Comparison of ENCODE assay signal across 16 cellular contexts in genomic region chr16:583470-583814, GRCh38. TPM values are rescaled to one million over a fixed set of nuclear protein-coding genes. Genes with fewer than 3 reads are reported as not detected.
DNase-seq lines count a peak whose midpoint lies in the region; ATAC-seq, FAIRE-seq and TF ChIP-seq lines count a peak whose summit lies in the region.
"Had no signal": no experiment of that assay in that cellular context is flagged by ENCODE, and none has a peak within 500 bp of the region (broad histone marks: within the 10 kb centered on the region; RNA-seq: fewer than 3 reads in every experiment).

No MANE protein-coding gene starts in this region.

- H2AK9ac ChIP-seq in IMR-90 (replicated peaks; ENCODE audit: low read depth, low read length, poor library complexity) = no peak overlapping the region

- no peak overlapping the region for H2BK20ac ChIP-seq in IMR-90 (ENCODE audit: low read depth, low read length)

- no peak overlapping the region for H3K4me3 Mint-ChIP-seq in MCF 10A (ENCODE audit: unreplicated experiment)
- H3K4me3 Mint-ChIP-seq in stimulated activated naive B cell treated with anti-CD40 and anti-IgM and Interleukin-4, amounts not matched to agents 10 μg/mL and 1 μg/mL and 100 μg/mL, for 72 hours = no peak overlapping the region
- H3K4me3 Mint-ChIP-seq: CD8-positive, alpha-beta memory T cell had no signal

- peaks cover 16% of the 10 kb centered on the region for H3K79me2 ChIP-seq in K562 (ENCODE audit: control insufficient read depth, insufficient read depth, low read length)

- 76% methylated on average over 14 of the region's 16 CpGs; no CpG with 5 or more reads in 1 of the 2 experiments for WGBS in IMR-90 (ENCODE audit: extremely low coverage in 2 of 2, insufficient read length in 1 of 2), 2 experiments
- WGBS in K562 (ENCODE audit: insufficient coverage, low coverage, missing lambda C conversion rate) = 64% methylated on average over 12 of the region's 16 CpGs
- WGBS in esophagus squamous epithelium, 2 donors = 80 to 86% methylated on average over 1 to 5 of the region's 16 CpGs

- no peak overlapping the region for H2BK5ac ChIP-seq in IMR-90 (ENCODE audit: low read depth, low read length, poor library complexity, severe bottlenecking)

- no peaks in the 10 kb centered on the region for H3K4me1 Mint-ChIP-seq in MCF 10A (ENCODE audit: insufficient read depth, unreplicated experiment)
- H3K4me1 Mint-ChIP-seq in stimulated activated naive B cell treated with anti-CD40 and anti-IgM and Interleukin-4, amounts not matched to agents 10 μg/mL and 1 μg/mL and 100 μg/mL, for 72 hours = peaks cover 12 to 23% of the 10 kb centered on the region in 2 donors

- no peak overlapping the region for H3K18ac ChIP-seq in IMR-90 (ENCODE audit: low read depth, low read length)

- no peak for DNase-seq in MCF 10A (ENCODE audit: unreplicated experiment)
- DNase-seq in breast epithelium (ENCODE audit: low spot score in 2 of 2) = no peak
- DNase-seq in IMR-90 = no peak
- DNase-seq in K562 (ENCODE audit: extremely low read depth in 1 of 4, low spot score in 3 of 4) = peak in 1 of 4 experiments; percentile 37
- no peak for DNase-seq in stimulated activated naive B cell treated with anti-CD40 and anti-IgM and Interleukin-4, amounts not matched to agents 10 μg/mL and 1 μg/mL and 100 μg/mL, for 72 hours
- DNase-seq in esophagus squamous epithelium (lab: John Stamatoyannopoulos, UW) = no peak
- no peak for DNase-seq in NCI-H2107 (lab: John Stamatoyannopoulos, UW)
- DNase-seq: activated CD4-positive, alpha-beta T cell treated with anti-CD3 and anti-CD28 coated beads for 4 hours; CD8-positive, alpha-beta memory T cell; left ventricle myocardium inferior; Peyer's patch; stimulated activated naive CD4-positive, alpha-beta T cell; trophoblast cell had no signal

- H4K20me1 ChIP-seq in IMR-90 (ENCODE audit: insufficient read depth, low read length) = peaks cover 3% of the 10 kb centered on the region; the same call in 1 of the 2 replicates
- H4K20me1 ChIP-seq in K562 (replicated peaks; ENCODE audit: control insufficient read depth, insufficient read depth, low read length) = peaks cover 10% of the 10 kb centered on the region; the same call in 1 of the 2 replicates

- no peak overlapping the region for H2AK5ac ChIP-seq in IMR-90 (ENCODE audit: low read depth, low read length)

- no peak for FAIRE-seq in K562 (lab: Jason Lieb, UNC)

- no peak for TF ChIP-seq POLR2A in breast epithelium (IDR thresholded peaks at IDR 0.05)
- no peak for TF ChIP-seq POLR2A in IMR-90 (IDR thresholded peaks at IDR 0.05; ENCODE audit: low read depth, low read length)
- no peak for TF ChIP-seq POLR2A in K562 (conservative IDR thresholded peaks at IDR 0.05)
- TF ChIP-seq POLR2A in esophagus squamous epithelium (IDR thresholded peaks at IDR 0.05) = no peak

- TF ChIP-seq CTCF in MCF 10A (IDR thresholded peaks at IDR 0.05; ENCODE audit: unreplicated experiment) (no peak), breast epithelium (IDR thresholded peaks at IDR 0.05) (no peak), IMR-90 (conservative IDR thresholded peaks at IDR 0.05; ENCODE audit: low read depth, low read length) (no peak), K562 (IDR thresholded peaks at IDR 0.05 in 2 of 3, conservative IDR thresholded peaks at IDR 0.05 in 1 of 3; ENCODE audit: insufficient read depth in 2 of 3, low read depth in 1 of 3, low read length in 3 of 3) (no peak), esophagus squamous epithelium (IDR thresholded peaks at IDR 0.05) (no peak)

- in situ Hi-C loops in IMR-90 (cut with MboI; ENCODE audit: low sequenced_read_pairs) (no loop called here), K562 (cut with MboI) (no loop called here)

- no peak overlapping the region for H4K5ac ChIP-seq in IMR-90 (ENCODE audit: low read depth, low read length)

- no peak for TF ChIP-seq RAD21 in IMR-90 (IDR thresholded peaks at IDR 0.05; ENCODE audit: low read length)
- no peak for TF ChIP-seq RAD21 in K562 (CRISPR knock-in tag; conservative IDR thresholded peaks at IDR 0.05 in 1 of 2, IDR thresholded peaks at IDR 0.05 in 1 of 2)

- dilution Hi-C loops in IMR-90 (cut with HindIII; ENCODE audit: low sequenced_read_pairs, unreplicated experiment) = no loop called here

- no peak overlapping the region for H3K27ac ChIP-seq in breast epithelium
- H3K27ac ChIP-seq in IMR-90 (ENCODE audit: insufficient read depth, low read length) = no peak overlapping the region
- H3K27ac ChIP-seq in K562 (ENCODE audit: extremely low read depth, low read depth, low read length) = no peak overlapping the region
- H3K27ac ChIP-seq in temporal lobe (ENCODE audit: low read depth, low read length) = peak overlapping the region; percentile 20
- no peak overlapping the region for H3K27ac ChIP-seq in esophagus squamous epithelium
- H3K27ac ChIP-seq: cardiac muscle cell, left ventricle myocardium inferior, Peyer's patch, right atrium auricular region had no signal

- no peak overlapping the region for H3K4ac ChIP-seq in IMR-90 (ENCODE audit: low read depth, low read length)

- H3K14ac ChIP-seq in IMR-90 (replicated peaks; ENCODE audit: low read depth, low read length) = no peak overlapping the region

- H3K9me3 ChIP-seq in breast epithelium (no peaks in the 10 kb centered on the region), IMR-90 (ENCODE audit: control insufficient read depth, insufficient read depth, low read length) (no peaks in the 10 kb centered on the region), K562 (replicated peaks; ENCODE audit: control insufficient read depth, insufficient read depth, low read depth, low read length) (no peaks in the 10 kb centered on the region), esophagus squamous epithelium (no peaks in the 10 kb centered on the region)
- H3K9me3 ChIP-seq: left ventricle myocardium inferior, Peyer's patch, right atrium auricular region had no signal

- no peak overlapping the region for H3K9ac ChIP-seq in IMR-90 (ENCODE audit: low read depth, low read length)
- H3K9ac ChIP-seq in K562 (ENCODE audit: insufficient read depth in 1 of 2, low read depth in 2 of 2, low read length in 2 of 2) = 0 out of 4 replicates have a peak overlapping the region, but pooled peaks of 1 of the 2 experiments have one; percentile 36

- no peak overlapping the region for H4K91ac ChIP-seq in IMR-90 (ENCODE audit: insufficient read depth, low read depth, low read length)

- no peaks in the 10 kb centered on the region for H3K27me3 ChIP-seq in breast epithelium
- H3K27me3 ChIP-seq in IMR-90 (ENCODE audit: control insufficient read depth, insufficient read depth, low read length) = no peaks in the 10 kb centered on the region
- no peaks in the 10 kb centered on the region for H3K27me3 ChIP-seq in K562 (ENCODE audit: control insufficient read depth in 2 of 2, insufficient read depth in 2 of 2, low read length in 2 of 2)
- peaks cover 0 to 6% (median 0%) of the 10 kb centered on the region in 4 donors for H3K27me3 ChIP-seq in esophagus squamous epithelium
- H3K27me3 ChIP-seq: cardiac muscle cell, Peyer's patch, right atrium auricular region had no signal

- peaks cover 20% of the 10 kb centered on the region for H3K36me3 Mint-ChIP-seq in MCF 10A (ENCODE audit: insufficient read depth, unreplicated experiment)
- peaks cover 4 to 9% of the 10 kb centered on the region in 2 donors for H3K36me3 Mint-ChIP-seq in stimulated activated naive B cell treated with anti-CD40 and anti-IgM and Interleukin-4, amounts not matched to agents 10 μg/mL and 1 μg/mL and 100 μg/mL, for 72 hours
- H3K36me3 Mint-ChIP-seq: CD8-positive, alpha-beta memory T cell had no signal

- H3K36me3 ChIP-seq in breast epithelium (no peaks in the 10 kb centered on the region), IMR-90 (ENCODE audit: control insufficient read depth, insufficient read depth, low read length) (peaks cover 7% of the 10 kb centered on the region; the same call in 1 of the 2 replicates), K562 (ENCODE audit: control insufficient read depth, insufficient read depth, low read length) (peaks cover 7% of the 10 kb centered on the region; the same call in 1 of the 3 replicates), esophagus squamous epithelium (peaks cover 0 to 9% (median 0%) of the 10 kb centered on the region in 3 donors)
- H3K36me3 ChIP-seq: cardiac muscle cell, left ventricle myocardium inferior, Peyer's patch, right atrium auricular region had no signal

- ATAC-seq in IMR-90 (ENCODE audit: low read depth) (no peak), K562 (no peak)
- ATAC-seq in stimulated activated naive B cell treated with anti-CD40 and anti-IgM and Interleukin-4, amounts not matched to agents 10 μg/mL and 1 μg/mL and 100 μg/mL, for 72 hours (replicated peaks) = no peak

- no peak overlapping the region for H2BK15ac ChIP-seq in IMR-90 (ENCODE audit: low read depth, low read length)

- no peak overlapping the region for H3K4me3 ChIP-seq in breast epithelium
- H3K4me3 ChIP-seq in IMR-90 (ENCODE audit: insufficient read depth, low read depth, low read length) = no peak overlapping the region
- no peak overlapping the region for H3K4me3 ChIP-seq in K562
- H3K4me3 ChIP-seq in esophagus squamous epithelium = no peak overlapping the region
- H3K4me3 ChIP-seq: cardiac muscle cell, left ventricle myocardium inferior, Peyer's patch, right atrium auricular region had no signal

- H2AFZ ChIP-seq in IMR-90 (replicated peaks; ENCODE audit: low read length, poor library complexity) = peak overlapping the region; percentile 43
- H2AFZ ChIP-seq in K562 (ENCODE audit: low read depth, low read length) = no peak overlapping the region

- H3K9me1 ChIP-seq in IMR-90 (ENCODE audit: insufficient read depth, low read length) = peaks cover 9% of the 10 kb centered on the region; the same call in 1 of the 2 replicates
- peaks cover 5% of the 10 kb centered on the region for H3K9me1 ChIP-seq in K562 (ENCODE audit: control insufficient read depth, insufficient read depth, low read length)

- CTCF ChIA-PET in MCF 10A (lab: Yijun Ruan, JAX) (no interaction called here), IMR-90 (lab: Yijun Ruan, JAX) (no interaction called here), K562 (lab: Yijun Ruan, JAX; ENCODE audit: low intra/inter-chr PET ratio) (no interaction called here)

- POLR2A ChIA-PET in MCF 10A (lab: Yijun Ruan, JAX) = no interaction called here
- POLR2A ChIA-PET in IMR-90 (lab: Charles Lee; ENCODE audit: unreplicated experiment) = no interaction called here
- POLR2A ChIA-PET in K562 (lab: Yijun Ruan, JAX) = interaction anchor here (0.6 kb wide), 2 partner anchors 66 to 362 kb away, joined by 4 read pairs; no protein-coding TSS in a partner anchor

- no peak overlapping the region for H3K4me2 ChIP-seq in IMR-90 (ENCODE audit: low read depth, low read length)
- no peak overlapping the region for H3K4me2 ChIP-seq in K562 (ENCODE audit: insufficient read depth, low read length)

- BruUV-seq in MCF 10A (replicated peaks; lab: Mats Ljungman, UMichigan) (TSS peak; percentile 29), IMR-90 (replicated peaks; lab: Mats Ljungman, UMichigan) (no TSS peak), K562 (replicated peaks; lab: Mats Ljungman, UMichigan) (no TSS peak)

- H3K79me1 ChIP-seq in IMR-90 (ENCODE audit: low read depth in 1 of 2, low read length in 2 of 2) = peaks cover 6 to 23% of the 10 kb centered on the region in 2 experiments; a peak in 3 of 4 replicates

- H4K8ac ChIP-seq in IMR-90 (ENCODE audit: low read depth in 2 of 2, low read length in 2 of 2) = no peak overlapping the region

- H3K27ac Mint-ChIP-seq in MCF 10A (ENCODE audit: low read depth, unreplicated experiment) = no peak overlapping the region
- H3K27ac Mint-ChIP-seq in stimulated activated naive B cell treated with anti-CD40 and anti-IgM and Interleukin-4, amounts not matched to agents 10 μg/mL and 1 μg/mL and 100 μg/mL, for 72 hours = no peak overlapping the region
- H3K27ac Mint-ChIP-seq: CD8-positive, alpha-beta memory T cell had no signal

- H3K4me1 ChIP-seq in breast epithelium (peaks cover 2 to 13% of the 10 kb centered on the region in 2 donors), IMR-90 (ENCODE audit: control insufficient read depth, insufficient read depth, low read length) (peaks cover 11% of the 10 kb centered on the region), K562 (replicated peaks in 1 of 2; ENCODE audit: control insufficient read depth in 2 of 2, insufficient read depth in 2 of 2, low read length in 2 of 2) (peaks cover 9 to 83% of the 10 kb centered on the region in 2 experiments), esophagus squamous epithelium (peaks cover 21 to 52% (median 21%) of the 10 kb centered on the region in 3 donors)

- no peaks in the 10 kb centered on the region for H3K9me3 Mint-ChIP-seq in MCF 10A (ENCODE audit: unreplicated experiment)
- no peaks in the 10 kb centered on the region for H3K9me3 Mint-ChIP-seq in stimulated activated naive B cell treated with anti-CD40 and anti-IgM and Interleukin-4, amounts not matched to agents 10 μg/mL and 1 μg/mL and 100 μg/mL, for 72 hours
- H3K9me3 Mint-ChIP-seq: CD8-positive, alpha-beta memory T cell had no signal

- intact Hi-C loops in MCF 10A (cut with micrococcal nuclease) = no loop called here
- intact Hi-C loops in breast epithelium (cut with DNase I; ENCODE audit: low total_unique reads) = no loop called here
- intact Hi-C loops in IMR-90 (cut with micrococcal nuclease) = no loop called here
- intact Hi-C loops in K562 (cut with micrococcal nuclease) = no loop called here
- intact Hi-C loops in esophagus squamous epithelium (cut with DNase I) = loop anchor here (10.0 kb wide), 1 partner anchor 81 kb away; the partner anchor contains the start of gene RHOT2

- no peaks in the 10 kb centered on the region for H3K27me3 Mint-ChIP-seq in MCF 10A (ENCODE audit: insufficient read depth, unreplicated experiment)
- H3K27me3 Mint-ChIP-seq in stimulated activated naive B cell treated with anti-CD40 and anti-IgM and Interleukin-4, amounts not matched to agents 10 μg/mL and 1 μg/mL and 100 μg/mL, for 72 hours = peaks cover 4 to 7% of the 10 kb centered on the region in 2 donors

- H2BK120ac ChIP-seq in IMR-90 (ENCODE audit: low read depth, low read length) = no peak overlapping the region

- no peak for TF ChIP-seq EP300 in K562 (IDR thresholded peaks at IDR 0.05; ENCODE audit: low read length)

- no peak overlapping the region for H3K56ac ChIP-seq in IMR-90 (ENCODE audit: extremely low read depth, insufficient read depth, low read length)

- H3K23ac ChIP-seq in IMR-90 (ENCODE audit: low read depth, low read length) = no peak overlapping the region

RNA-seq across cellular contexts. Expression of gene RAB40C, which starts 6.4 kb away (rescaled TPM):
- total RNA-seq in MCF 10A (2022) (17.1 and 17.7 TPM in 2 replicates), breast epithelium (10 to 100 TPM; 17.6 to 29.1 (median 20.6) TPM), IMR-90 (2012; rRNA removed) (6.8 and 6.9 TPM in 2 replicates), K562 (2014; rRNA removed) (22.3 and 26.0 TPM in 2 replicates), K562 (2014; rRNA removed; fragmentation: Illumina TruSeq; extraction: Trizol) (1.9 and 2.5 TPM in 2 replicates), K562 (2015; rRNA removed; fragmentation: Illumina TruSeq; extraction: Trizol) (10.1 and 11.4 TPM in 2 replicates), K562 (2021) (23.4 and 25.3 TPM in 2 replicates), temporal lobe (20.9 TPM), esophagus squamous epithelium (10 to 100 TPM; 14.2 to 31.4 (median 20.3) TPM)
- polyA plus RNA-seq in IMR-90 (2012; rRNA removed) (13.7 and 15.3 TPM in 2 replicates), K562 (2011; rRNA removed) (8.7 and 10.9 TPM in 2 replicates), K562 (2014; fragmentation: Illumina TruSeq; extraction: Trizol) (5.6 and 13.3 TPM in 2 replicates), K562 (2014; fragmentation: Nextera tagmentation; extraction: Ambion mirVana) (under 1 TPM; 0.17 to 0.50 TPM), K562 (2014; rRNA removed) (20.9 and 22.3 TPM in 2 replicates)
- polyA plus RNA-seq in IMR-90 (2012; cell fraction: cytosol; rRNA removed) = 11.0 and 21.8 TPM in 2 replicates
- 26.4 and 67.6 TPM in 2 replicates for polyA plus RNA-seq in IMR-90 (2012; cell fraction: nucleus; rRNA removed; ENCODE audit: low replicate concordance)
- total RNA-seq in K562 (2011; cell fraction: chromatin; rRNA removed; ENCODE audit: low replicate concordance) = 10.6 and 36.6 TPM in 2 replicates
- 24.2 and 24.8 TPM in 2 replicates for total RNA-seq in K562 (2011; cell fraction: nucleolus; rRNA removed)
- total RNA-seq in K562 (2011; cell fraction: nucleoplasm; rRNA removed) = 15.5 and 15.6 TPM in 2 replicates
- polyA plus RNA-seq in K562 (2011; cell fraction: cytosol; rRNA removed) = 15.6 and 35.2 TPM in 2 replicates
- 22.1 and 35.1 TPM in 2 replicates for polyA plus RNA-seq in K562 (2011; cell fraction: nucleus; rRNA removed)
- polyA plus RNA-seq in K562 (2012) = 15.7 and 28.1 TPM in 2 replicates
- polyA minus RNA-seq in K562 (2011; rRNA and poly(A)+ RNA removed) = 2.9 and 5.0 TPM in 2 replicates
- 10.3 and 15.5 TPM in 2 replicates for polyA minus RNA-seq in K562 (2011; cell fraction: cytosol; rRNA and poly(A)+ RNA removed)
- 4.8 and 5.1 TPM in 2 replicates for polyA minus RNA-seq in K562 (2011; cell fraction: nucleus; rRNA and poly(A)+ RNA removed)

RNA-seq across cellular contexts. Expression of gene PIGQ, which starts 13.7 kb away (rescaled TPM):
- total RNA-seq in MCF 10A (2022) (45.6 and 47.4 TPM in 2 replicates), breast epithelium (10 to 100 TPM; 22.2 to 36.1 (median 31.9) TPM), IMR-90 (2012; rRNA removed) (5.9 and 7.2 TPM in 2 replicates), K562 (2014; rRNA removed) (30.7 and 36.1 TPM in 2 replicates), K562 (2014; rRNA removed; fragmentation: Illumina TruSeq; extraction: Trizol) (2.3 and 3.4 TPM in 2 replicates), K562 (2015; rRNA removed; fragmentation: Illumina TruSeq; extraction: Trizol) (14.1 and 14.3 TPM in 2 replicates), K562 (2021) (43.7 and 49.6 TPM in 2 replicates), temporal lobe (22.1 TPM), esophagus squamous epithelium (10 to 100 TPM; 15.9 to 24.0 (median 20.4) TPM)
- polyA plus RNA-seq in IMR-90 (2012; rRNA removed) (36.8 and 40.5 TPM in 2 replicates), K562 (2011; rRNA removed) (11.2 and 19.4 TPM in 2 replicates), K562 (2014; fragmentation: Illumina TruSeq; extraction: Trizol) (11.7 and 21.9 TPM in 2 replicates), K562 (2014; fragmentation: Nextera tagmentation; extraction: Ambion mirVana) (1 to 10 TPM in 1 of 2 experiments, under 1 TPM in 1; 0.20 to 2.5 TPM), K562 (2014; rRNA removed) (42.1 and 42.3 TPM in 2 replicates)
- polyA plus RNA-seq in IMR-90 (2012; cell fraction: cytosol; rRNA removed) = 16.5 and 38.0 TPM in 2 replicates
- 111 and 325 TPM in 2 replicates for polyA plus RNA-seq in IMR-90 (2012; cell fraction: nucleus; rRNA removed; ENCODE audit: low replicate concordance)
- 51.8 and 208 TPM in 2 replicates for total RNA-seq in K562 (2011; cell fraction: chromatin; rRNA removed; ENCODE audit: low replicate concordance)
- 193 and 220 TPM in 2 replicates for total RNA-seq in K562 (2011; cell fraction: nucleolus; rRNA removed)
- 84.0 and 92.9 TPM in 2 replicates for total RNA-seq in K562 (2011; cell fraction: nucleoplasm; rRNA removed)
- polyA plus RNA-seq in K562 (2011; cell fraction: cytosol; rRNA removed) = 15.7 and 51.3 TPM in 2 replicates
- 84.7 and 175 TPM in 2 replicates for polyA plus RNA-seq in K562 (2011; cell fraction: nucleus; rRNA removed)
- polyA plus RNA-seq in K562 (2012) = 22.2 and 33.3 TPM in 2 replicates
- 9.6 and 17.9 TPM in 2 replicates for polyA minus RNA-seq in K562 (2011; rRNA and poly(A)+ RNA removed)
- polyA minus RNA-seq in K562 (2011; cell fraction: cytosol; rRNA and poly(A)+ RNA removed) = 11.2 and 15.5 TPM in 2 replicates
- 33.2 and 44.4 TPM in 2 replicates for polyA minus RNA-seq in K562 (2011; cell fraction: nucleus; rRNA and poly(A)+ RNA removed)

RNA-seq across cellular contexts. Expression of gene NHLRC4, which starts 16.6 kb away (rescaled TPM):
- total RNA-seq in MCF 10A (2022) = not detected in 2 replicates
- 1 to 10 TPM in 1 of 3 donors, under 1 TPM in 2; 0.32 to 1.9 (median 0.66) TPM for total RNA-seq in breast epithelium
- 0.56 and 0.72 TPM in 2 replicates for total RNA-seq in IMR-90 (2012; rRNA removed)
- polyA plus RNA-seq in IMR-90 (2012; rRNA removed) = 0.65 and 0.84 TPM in 2 replicates
- polyA plus RNA-seq in IMR-90 (2012; cell fraction: cytosol; rRNA removed) = 0.76 and 1.4 TPM in 2 replicates
- polyA plus RNA-seq in IMR-90 (2012; cell fraction: nucleus; rRNA removed; ENCODE audit: low replicate concordance) = 1.3 and 2.4 TPM in 2 replicates
- 3.1 and 8.5 TPM in 2 replicates for total RNA-seq in K562 (2011; cell fraction: chromatin; rRNA removed; ENCODE audit: low replicate concordance)
- 8.4 and 8.8 TPM in 2 replicates for total RNA-seq in K562 (2011; cell fraction: nucleolus; rRNA removed)
- total RNA-seq in K562 (2011; cell fraction: nucleoplasm; rRNA removed) = 5.0 TPM in 2 replicates
- total RNA-seq in K562 (2014; rRNA removed) = 2.6 and 3.1 TPM in 2 replicates
- total RNA-seq in K562 (2014; rRNA removed; fragmentation: Illumina TruSeq; extraction: Trizol) = 0.47 and 0.48 TPM in 2 replicates
- total RNA-seq in K562 (2015; rRNA removed; fragmentation: Illumina TruSeq; extraction: Trizol) = 1.2 and 1.3 TPM in 2 replicates
- total RNA-seq in K562 (2021) = 2.0 and 3.0 TPM in 2 replicates
- polyA plus RNA-seq in K562 (2011; rRNA removed) = 1.3 and 1.7 TPM in 2 replicates
- 2.0 and 4.5 TPM in 2 replicates for polyA plus RNA-seq in K562 (2011; cell fraction: cytosol; rRNA removed)
- polyA plus RNA-seq in K562 (2011; cell fraction: nucleus; rRNA removed) = 6.2 and 8.3 TPM in 2 replicates
- 1.7 and 7.2 TPM in 2 replicates for polyA plus RNA-seq in K562 (2012)
- 0.24 and 1.1 TPM in 2 replicates for polyA plus RNA-seq in K562 (2014; fragmentation: Illumina TruSeq; extraction: Trizol)
- polyA plus RNA-seq in K562 (2014; fragmentation: Nextera tagmentation; extraction: Ambion mirVana) = not detected
- polyA plus RNA-seq in K562 (2014; rRNA removed) = 3.2 and 3.7 TPM in 2 replicates
- 0.39 and 0.51 TPM in 2 replicates for polyA minus RNA-seq in K562 (2011; rRNA and poly(A)+ RNA removed)
- 1.3 TPM in 1 of 2 replicates, not detected in the other for polyA minus RNA-seq in K562 (2011; cell fraction: cytosol; rRNA and poly(A)+ RNA removed)
- 6.5 and 8.1 TPM in 2 replicates for polyA minus RNA-seq in K562 (2011; cell fraction: nucleus; rRNA and poly(A)+ RNA removed)
- total RNA-seq in temporal lobe = 0.25 TPM
- total RNA-seq in esophagus squamous epithelium = under 1 TPM in 3 of 4 donors, not detected in 1; 0.09 to 0.95 (median 0.59) TPM

RNA-seq across cellular contexts. Expression of gene PRR35, which starts 23.2 kb away (rescaled TPM):
- total RNA-seq in MCF 10A (2022) = not detected in 2 replicates
- total RNA-seq in breast epithelium = not detected
- total RNA-seq in IMR-90 (2012; rRNA removed) = not detected in 2 replicates
- not detected in 2 replicates for polyA plus RNA-seq in IMR-90 (2012; rRNA removed)
- polyA plus RNA-seq in IMR-90 (2012; cell fraction: cytosol; rRNA removed) = not detected in 2 replicates
- 0.05 and 0.09 TPM in 2 replicates for polyA plus RNA-seq in IMR-90 (2012; cell fraction: nucleus; rRNA removed; ENCODE audit: low replicate concordance)
- total RNA-seq in K562 (2011; cell fraction: chromatin; rRNA removed; ENCODE audit: low replicate concordance) = 0.18 and 0.79 TPM in 2 replicates
- total RNA-seq in K562 (2011; cell fraction: nucleolus; rRNA removed) = 0.66 and 1.3 TPM in 2 replicates
- 0.29 and 0.53 TPM in 2 replicates for total RNA-seq in K562 (2011; cell fraction: nucleoplasm; rRNA removed)
- 0.41 and 0.45 TPM in 2 replicates for total RNA-seq in K562 (2014; rRNA removed)
- not detected in 2 replicates for total RNA-seq in K562 (2014; rRNA removed; fragmentation: Illumina TruSeq; extraction: Trizol)
- 0.08 TPM in 1 of 2 replicates, not detected in the other for total RNA-seq in K562 (2015; rRNA removed; fragmentation: Illumina TruSeq; extraction: Trizol)
- 0.18 and 0.42 TPM in 2 replicates for total RNA-seq in K562 (2021)
- 0.09 and 0.17 TPM in 2 replicates for polyA plus RNA-seq in K562 (2011; rRNA removed)
- 0.07 and 1.2 TPM in 2 replicates for polyA plus RNA-seq in K562 (2011; cell fraction: cytosol; rRNA removed)
- polyA plus RNA-seq in K562 (2011; cell fraction: nucleus; rRNA removed) = 0.20 and 2.2 TPM in 2 replicates
- 0.09 and 0.14 TPM in 2 replicates for polyA plus RNA-seq in K562 (2012)
- polyA plus RNA-seq in K562 (2014; fragmentation: Illumina TruSeq; extraction: Trizol) = 0.07 TPM in 1 of 2 replicates, not detected in the other
- polyA plus RNA-seq in K562 (2014; fragmentation: Nextera tagmentation; extraction: Ambion mirVana) = not detected
- polyA plus RNA-seq in K562 (2014; rRNA removed) = 0.15 and 0.24 TPM in 2 replicates
- polyA minus RNA-seq in K562 (2011; rRNA and poly(A)+ RNA removed) = not detected in 2 replicates
- polyA minus RNA-seq in K562 (2011; cell fraction: cytosol; rRNA and poly(A)+ RNA removed) = not detected in 2 replicates
- polyA minus RNA-seq in K562 (2011; cell fraction: nucleus; rRNA and poly(A)+ RNA removed) = 0.27 TPM in 1 of 2 replicates, not detected in the other
- total RNA-seq in temporal lobe = not detected
- total RNA-seq in esophagus squamous epithelium = not detected
- total RNA-seq: CD8-positive, alpha-beta memory T cell; left ventricle myocardium inferior; Peyer's patch; right atrium auricular region had no signal
- polyA plus RNA-seq: cardiac muscle cell; CD8-positive, alpha-beta memory T cell had no signal

RNA-seq across cellular contexts. Expression of gene WFIKKN1, which starts 47.3 kb away (rescaled TPM):
- total RNA-seq in MCF 10A (2022) = 0.14 and 0.17 TPM in 2 replicates
- total RNA-seq in breast epithelium = under 1 TPM in 2 of 3 donors, not detected in 1; 0.66 to 0.73 TPM
- not detected in 2 replicates for total RNA-seq in IMR-90 (2012; rRNA removed)
- 0.10 and 0.23 TPM in 2 replicates for polyA plus RNA-seq in IMR-90 (2012; rRNA removed)
- polyA plus RNA-seq in IMR-90 (2012; cell fraction: cytosol; rRNA removed) = 0.08 and 0.24 TPM in 2 replicates
- 0.44 and 2.5 TPM in 2 replicates for polyA plus RNA-seq in IMR-90 (2012; cell fraction: nucleus; rRNA removed; ENCODE audit: low replicate concordance)
- 0.83 and 4.1 TPM in 2 replicates for total RNA-seq in K562 (2011; cell fraction: chromatin; rRNA removed; ENCODE audit: low replicate concordance)
- 3.3 and 3.8 TPM in 2 replicates for total RNA-seq in K562 (2011; cell fraction: nucleolus; rRNA removed)
- total RNA-seq in K562 (2011; cell fraction: nucleoplasm; rRNA removed) = 1.8 and 2.3 TPM in 2 replicates
- total RNA-seq in K562 (2014; rRNA removed) = 0.50 and 0.57 TPM in 2 replicates
- not detected in 2 replicates for total RNA-seq in K562 (2014; rRNA removed; fragmentation: Illumina TruSeq; extraction: Trizol)
- 0.11 and 0.14 TPM in 2 replicates for total RNA-seq in K562 (2015; rRNA removed; fragmentation: Illumina TruSeq; extraction: Trizol)
- 0.85 and 1.1 TPM in 2 replicates for total RNA-seq in K562 (2021)
- polyA plus RNA-seq in K562 (2011; rRNA removed) = 0.18 and 0.22 TPM in 2 replicates
- polyA plus RNA-seq in K562 (2011; cell fraction: cytosol; rRNA removed) = 0.29 and 2.5 TPM in 2 replicates
- 0.56 and 2.4 TPM in 2 replicates for polyA plus RNA-seq in K562 (2011; cell fraction: nucleus; rRNA removed)
- polyA plus RNA-seq in K562 (2012) = 0.61 and 1.5 TPM in 2 replicates
- 0.14 TPM in 1 of 2 replicates, not detected in the other for polyA plus RNA-seq in K562 (2014; fragmentation: Illumina TruSeq; extraction: Trizol)
- not detected for polyA plus RNA-seq in K562 (2014; fragmentation: Nextera tagmentation; extraction: Ambion mirVana)
- polyA plus RNA-seq in K562 (2014; rRNA removed) = 0.30 and 0.54 TPM in 2 replicates
- 0.12 and 0.14 TPM in 2 replicates for polyA minus RNA-seq in K562 (2011; rRNA and poly(A)+ RNA removed)
- polyA minus RNA-seq in K562 (2011; cell fraction: cytosol; rRNA and poly(A)+ RNA removed) = 0.73 and 1.1 TPM in 2 replicates
- polyA minus RNA-seq in K562 (2011; cell fraction: nucleus; rRNA and poly(A)+ RNA removed) = 0.44 and 0.81 TPM in 2 replicates
- total RNA-seq in temporal lobe = 0.74 TPM
- total RNA-seq in esophagus squamous epithelium = 1 to 10 TPM in 1 of 4 donors, under 1 TPM in 3; under 0.01 to 1.8 (median 0.29) TPM
